Comparison of ENCODE assay signal across 15 cellular contexts in genomic region chr11:28835317-28835716, GRCh38.
"Had no signal": no experiment of that assay in that cellular context is flagged by ENCODE, and none has a peak within 500 bp of the region (broad histone marks: within the 10 kb centered on the region; RNA-seq: fewer than 3 reads in every experiment).

No MANE protein-coding gene starts in this region.

- H3K36me3 ChIP-seq: spleen, tibial artery, uterus had no signal

- H3K27me3 ChIP-seq: spleen, tibial artery, uterus had no signal

- H3K27ac ChIP-seq: spleen, uterus had no signal

- DNase-seq: activated CD4-positive, alpha-beta memory T cell treated with anti-CD3 and anti-CD28 coated beads for 36 hours; activated CD4-positive, alpha-beta T cell treated with anti-CD3 and anti-CD28 coated beads for 1 hour; activated T-cell treated with anti-CD3 and anti-CD28 coated beads, Interleukin-2, amount 50 U/mL, for 48 hours; caudate nucleus; effector memory CD4-positive, alpha-beta T cell; erythroblast; posterior cingulate gyrus; right cardiac atrium; spleen; stimulated activated CD4-positive, alpha-beta T cell treated with anti-CD3 and anti-CD28 coated beads, Interleukin-1b, Interleukin-23, amount 100 ng/mL, for 48 hours; T1000; tibial artery; uterus had no signal

- H3K4me1 ChIP-seq: spleen, uterus had no signal

- H3K9me3 ChIP-seq: spleen, tibial artery, uterus had no signal

- ATAC-seq: right cardiac atrium; stimulated activated memory B cell treated with anti-CD40 and anti-IgM and Interleukin-4, amounts not matched to agents 10 μg/mL and 1 μg/mL and 100 μg/mL, for 72 hours had no signal

- H3K4me3 ChIP-seq: coronary artery, spleen, tibial artery, uterus had no signal
